24 cellular contexts compared by ENCODE assay signal in the genomic region with DNA sequence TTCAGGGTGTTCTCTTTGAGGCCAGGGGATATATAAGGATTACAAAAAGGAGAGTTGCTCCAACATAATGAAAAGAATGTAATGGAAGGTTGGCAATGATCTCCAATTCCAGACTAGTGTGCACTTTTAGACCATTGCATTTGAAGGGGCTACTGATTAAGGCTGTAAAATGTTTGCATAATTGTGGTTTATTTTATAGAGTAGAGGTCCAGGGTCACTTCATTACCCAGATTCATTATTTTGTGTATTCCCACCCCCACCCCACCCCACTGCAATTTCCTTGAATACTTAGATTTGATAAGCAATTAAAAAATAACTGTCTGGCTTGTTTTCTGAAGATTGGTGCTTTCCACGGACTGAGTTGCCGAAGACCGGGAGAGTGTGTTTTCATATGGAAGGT.
"Had no signal": no experiment of that assay in that cellular context is flagged by ENCODE, and none has a peak within 500 bp of the region (broad histone marks: within the 10 kb centered on the region; RNA-seq: fewer than 3 reads in every experiment).

No MANE protein-coding gene starts in this region.

- H3K4me3 Mint-ChIP-seq: activated CD4-positive, alpha-beta memory T cell treated with anti-CD3 and anti-CD28 coated beads for 36 hours; activated CD4-positive, alpha-beta T cell treated with anti-CD3 and anti-CD28 coated beads, Interleukin-2, amount 10 ng/mL, durations not matched to agents 7 days and 5 days; activated naive CD4-positive, alpha-beta T cell treated with anti-CD3 and anti-CD28 coated beads, Interleukin-2, amount 10 ng/mL, durations not matched to agents 7 days and 5 days; activated naive CD8-positive, alpha-beta T cell treated with anti-CD3 and anti-CD28 coated beads for 36 hours; activated T-helper 17 cell treated with anti-CD3 and anti-CD28 coated beads, Interleukin-2, amount 50 U/mL, for 72 hours; IgD-negative memory B cell; T-helper 17 cell; WTC11 had no signal

- H3K9me3 ChIP-seq: adrenal gland, body of pancreas had no signal

- H3K36me3 Mint-ChIP-seq: activated CD4-positive, alpha-beta memory T cell treated with anti-CD3 and anti-CD28 coated beads for 36 hours; activated naive CD4-positive, alpha-beta T cell treated with anti-CD3 and anti-CD28 coated beads, Interleukin-2, amount 10 ng/mL, durations not matched to agents 7 days and 5 days; activated naive CD8-positive, alpha-beta T cell treated with anti-CD3 and anti-CD28 coated beads for 36 hours; IgD-negative memory B cell; WTC11 had no signal

- H3K9me3 Mint-ChIP-seq: activated CD4-positive, alpha-beta memory T cell treated with anti-CD3 and anti-CD28 coated beads for 36 hours; activated CD4-positive, alpha-beta T cell treated with anti-CD3 and anti-CD28 coated beads, Interleukin-2, amount 10 ng/mL, durations not matched to agents 7 days and 5 days; activated naive CD4-positive, alpha-beta T cell treated with anti-CD3 and anti-CD28 coated beads, Interleukin-2, amount 10 ng/mL, durations not matched to agents 7 days and 5 days; activated naive CD8-positive, alpha-beta T cell treated with anti-CD3 and anti-CD28 coated beads for 36 hours; activated T-helper 17 cell treated with anti-CD3 and anti-CD28 coated beads, Interleukin-2, amount 50 U/mL, for 72 hours; WTC11 had no signal

- DNase-seq: activated CD4-positive, alpha-beta memory T cell treated with anti-CD3 and anti-CD28 coated beads for 36 hours; activated CD4-positive, alpha-beta T cell treated with anti-CD3 and anti-CD28 coated beads, Interleukin-2, amount 10 ng/mL, durations not matched to agents 7 days and 5 days; activated gamma-delta T cell; activated naive CD4-positive, alpha-beta T cell treated with anti-CD3 and anti-CD28 coated beads, Interleukin-2, amount 10 ng/mL, durations not matched to agents 7 days and 5 days; activated naive CD8-positive, alpha-beta T cell treated with anti-CD3 and anti-CD28 coated beads for 36 hours; activated T-cell treated with anti-CD3 and anti-CD28 coated beads for 4 hours; activated T-cell treated with anti-CD3 and anti-CD28 coated beads, Interleukin-2, amount 50 U/mL, for 48 hours; adrenal gland; anterior cingulate cortex; body of pancreas; KG1; NCI-H1048; NCI-H1930; NCI-H2171; NCI-H226; NCI-H510A; NCI-H526 treated with DMSO at 0.1 percent for 48 hours; NCI-H82; SIG-M5; T-helper 17 cell; T-helper 9 cell had no signal

- H3K27ac ChIP-seq: adrenal gland, body of pancreas had no signal

- ATAC-seq: activated T-helper 17 cell treated with anti-CD3 and anti-CD28 coated beads, Interleukin-2, amount 50 U/mL, for 72 hours; body of pancreas; T-helper 17 cell; WTC11 had no signal

- H3K36me3 ChIP-seq: adrenal gland had no signal

- H3K4me1 ChIP-seq: adrenal gland had no signal

- H3K4me3 ChIP-seq: adrenal gland, body of pancreas had no signal

- H3K27ac Mint-ChIP-seq: activated CD4-positive, alpha-beta memory T cell treated with anti-CD3 and anti-CD28 coated beads for 36 hours; activated CD4-positive, alpha-beta T cell treated with anti-CD3 and anti-CD28 coated beads, Interleukin-2, amount 10 ng/mL, durations not matched to agents 7 days and 5 days; activated naive CD4-positive, alpha-beta T cell treated with anti-CD3 and anti-CD28 coated beads, Interleukin-2, amount 10 ng/mL, durations not matched to agents 7 days and 5 days; activated naive CD8-positive, alpha-beta T cell treated with anti-CD3 and anti-CD28 coated beads for 36 hours; activated T-helper 17 cell treated with anti-CD3 and anti-CD28 coated beads, Interleukin-2, amount 50 U/mL, for 72 hours; IgD-negative memory B cell; T-helper 17 cell; WTC11 had no signal

- H3K27me3 ChIP-seq: adrenal gland, body of pancreas had no signal
